ENCODE assay signal across 14 cellular contexts in the genomic region with DNA sequence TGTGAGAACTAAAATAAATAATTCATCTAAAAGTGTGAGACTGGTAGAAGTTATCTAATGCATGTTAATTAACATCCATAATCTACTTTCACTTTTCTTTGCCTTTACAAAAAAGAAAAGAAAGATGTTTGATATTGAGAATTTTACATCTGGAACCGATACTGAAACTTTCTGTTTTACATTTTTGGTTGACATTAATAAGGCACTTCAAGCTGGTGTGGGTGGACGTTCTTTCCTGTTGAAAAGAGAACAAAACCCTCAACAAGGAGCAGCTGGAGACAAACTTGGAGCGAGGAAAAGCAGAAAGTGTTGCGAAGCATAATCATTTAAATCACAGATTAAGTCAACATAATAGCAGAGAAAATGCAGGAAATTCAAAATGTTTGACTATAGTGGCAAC.
DNase-seq lines count a peak whose midpoint lies in the region; ATAC-seq, FAIRE-seq and TF ChIP-seq lines count a peak whose summit lies in the region.
"Had no signal": no experiment of that assay in that cellular context is flagged by ENCODE, and none has a peak within 500 bp of the region (broad histone marks: within the 10 kb centered on the region; RNA-seq: fewer than 3 reads in every experiment).

No MANE protein-coding gene starts in this region.

- no peaks in the 10 kb centered on the region for H3K36me3 Mint-ChIP-seq in chondrocyte (ENCODE audit: low read depth)
- H3K36me3 Mint-ChIP-seq: brain had no signal

- H3K4me3 Mint-ChIP-seq in chondrocyte (ENCODE audit: unreplicated experiment), result no peak overlapping the region
- H3K4me3 Mint-ChIP-seq: activated CD8-positive, alpha-beta T cell treated with anti-CD3 and anti-CD28 coated beads for 36 hours; effector memory CD8-positive, alpha-beta T cell had no signal

- H3K9me3 ChIP-seq in A673 (ENCODE audit: low read depth, low read length, poor library complexity, severe bottlenecking), result no peaks in the 10 kb centered on the region
- H3K9me3 ChIP-seq: pancreas had no signal

- peak; percentile 59 for DNase-seq in A673 (ENCODE audit: low spot score)
- DNase-seq in cardiac fibroblast (ENCODE audit: low read depth in 2 of 2), result peak; percentile 10 to 58
- no peak for DNase-seq in kidney tubule cell (ENCODE audit: low spot score)
- no peak for DNase-seq in chondrocyte (ENCODE audit: low spot score)
- DNase-seq in H54 (ENCODE audit: insufficient read length, low spot score), result no peak
- DNase-seq: activated CD8-positive, alpha-beta T cell treated with anti-CD3 and anti-CD28 coated beads for 36 hours; activated effector memory CD4-positive, alpha-beta T cell treated with Interleukin-2 at 50 U/mL for 16 hours; effector memory CD8-positive, alpha-beta T cell; pancreas had no signal

- H3K27me3 Mint-ChIP-seq in chondrocyte (ENCODE audit: low read depth), result peaks cover 2% of the 10 kb centered on the region
- H3K27me3 Mint-ChIP-seq: activated CD8-positive, alpha-beta T cell treated with anti-CD3 and anti-CD28 coated beads for 36 hours; brain; effector memory CD8-positive, alpha-beta T cell had no signal

- CTCF ChIA-PET in A673 (lab: Charles Lee), result no interaction called here

- intact Hi-C loops in A673 (cut with micrococcal nuclease; ENCODE audit: unreplicated experiment), result no loop called here

- H3K4me3 ChIP-seq in A673 (ENCODE audit: low read depth, low read length, poor library complexity, severe bottlenecking) (peak overlapping the region; percentile 25), cardiac fibroblast (replicated peaks in 1 of 2; ENCODE audit: low read depth in 2 of 2, low read length in 2 of 2) (peak overlapping the region in 1 of 2 donors; percentile 1)
- H3K4me3 ChIP-seq: pancreas had no signal

- no peak for TF ChIP-seq CTCF in A673 (conservative IDR thresholded peaks at IDR 0.05; ENCODE audit: low read depth, low read length)
- no peak for TF ChIP-seq CTCF in cardiac fibroblast (IDR thresholded peaks at IDR 0.05; ENCODE audit: low read depth, low read length)
- TF ChIP-seq CTCF in chondrocyte (IDR thresholded peaks at IDR 0.05), result no peak

- H3K27ac Mint-ChIP-seq in chondrocyte (ENCODE audit: unreplicated experiment), result no peak overlapping the region
- H3K27ac Mint-ChIP-seq: activated CD8-positive, alpha-beta T cell treated with anti-CD3 and anti-CD28 coated beads for 36 hours; effector memory CD8-positive, alpha-beta T cell had no signal

- H3K27ac ChIP-seq in A673 (ENCODE audit: low read depth, low read length, poor library complexity, severe bottlenecking), result peak overlapping the region; percentile 35
- H3K27ac ChIP-seq: pancreas had no signal

- peaks cover 12% of the 10 kb centered on the region for H3K9me3 Mint-ChIP-seq in chondrocyte (ENCODE audit: low read depth)

- no peak for FAIRE-seq in H54 (lab: Jason Lieb, UNC)
- FAIRE-seq: keratinocyte had no signal

- no peak for TF ChIP-seq POLR2A in H54 (IDR thresholded peaks at IDR 0.05; ENCODE audit: low read depth, low read length)

- POLR2A ChIA-PET in A673 (lab: Charles Lee; ENCODE audit: low non-redundant PET), result no interaction called here

- H3K27me3 ChIP-seq in A673 (replicated peaks; ENCODE audit: insufficient read depth, low read depth, low read length, poor library complexity), result no peaks in the 10 kb centered on the region
- H3K27me3 ChIP-seq: pancreas had no signal

- peaks cover 9% of the 10 kb centered on the region for H3K4me1 ChIP-seq in A673 (ENCODE audit: insufficient read depth, low read length, poor library complexity, severe bottlenecking)
- H3K4me1 ChIP-seq: pancreas had no signal

- H3K4me1 Mint-ChIP-seq in chondrocyte (ENCODE audit: low read depth), result peaks cover 2% of the 10 kb centered on the region

- no peaks in the 10 kb centered on the region for H3K36me3 ChIP-seq in A673 (ENCODE audit: insufficient read depth, low read length, poor library complexity, severe bottlenecking)
- H3K36me3 ChIP-seq: pancreas had no signal

- BruUV-seq in A673 (replicated peaks; lab: Mats Ljungman, UMichigan), result no TSS peak

- ATAC-seq in GM21367 (IDR thresholded peaks at IDR 0.05; ENCODE audit: unreplicated experiment) (peak; percentile 87), HG03432 (IDR thresholded peaks at IDR 0.05; ENCODE audit: unreplicated experiment) (peak; percentile 96), HG03280 (IDR thresholded peaks at IDR 0.05; ENCODE audit: unreplicated experiment) (no peak)
- ATAC-seq: activated CD8-positive, alpha-beta T cell treated with anti-CD3 and anti-CD28 coated beads for 36 hours; effector memory CD8-positive, alpha-beta T cell; pancreas had no signal

Comparison
In these comparisons a context has a peak if more than half of its experiments do, and no peak if none do; other contexts are left out.
1. DNase-seq: peak in A673 (single experiment) and cardiac fibroblast (2 of 2); none in kidney tubule cell (single experiment), chondrocyte (single experiment) and H54 (single experiment).